Comparison of ENCODE assay signal across 17 cellular contexts in the genomic region with DNA sequence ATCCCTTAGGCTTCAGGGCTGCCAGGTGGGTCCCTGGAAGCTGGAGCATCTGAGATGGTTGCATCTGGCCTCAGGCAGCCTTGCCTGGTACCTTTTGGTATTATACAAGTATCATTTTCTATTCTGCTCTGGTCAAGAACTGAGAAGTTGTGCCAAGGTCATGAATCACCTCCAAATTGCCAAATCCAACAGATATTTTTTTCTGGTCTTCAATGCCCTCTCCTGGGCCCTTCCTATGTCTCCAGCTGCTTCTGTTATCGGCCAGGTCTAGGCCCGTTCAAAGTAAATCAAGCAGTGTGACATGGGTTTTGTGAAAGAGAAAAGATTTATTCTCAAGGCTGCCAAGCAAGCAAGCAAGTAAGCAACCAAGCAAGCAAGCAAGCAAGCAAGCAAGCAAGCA.
"Had no signal": no experiment of that assay in that cellular context is flagged by ENCODE, and none has a peak within 500 bp of the region (broad histone marks: within the 10 kb centered on the region; RNA-seq: fewer than 3 reads in every experiment).

No MANE protein-coding gene starts in this region.

- H3K9me3 ChIP-seq: gastrocnemius medialis, lower lobe of right lung, mucosa of descending colon, thyroid gland, vagina had no signal

- H2AFZ ChIP-seq: parathyroid adenoma had no signal

- H3K9ac ChIP-seq: parathyroid adenoma had no signal

- H3K27ac ChIP-seq: coronary artery, gastrocnemius medialis, lower lobe of right lung, parathyroid adenoma, stomach, thyroid gland, vagina had no signal

- H3K4me3 ChIP-seq: coronary artery, gastrocnemius medialis, lower lobe of right lung, mucosa of descending colon, stomach, thyroid gland, vagina had no signal

- H3K4me1 ChIP-seq: gastrocnemius medialis, lower lobe of right lung, parathyroid adenoma, thyroid gland, vagina had no signal

- H3K27me3 ChIP-seq: gastrocnemius medialis, stomach, thyroid gland, vagina had no signal

- H3K36me3 ChIP-seq: gastrocnemius medialis, lower lobe of right lung, stomach, thyroid gland, vagina had no signal

- DNase-seq: dermis blood vessel endothelial cell; effector memory CD4-positive, alpha-beta T cell; gastrocnemius medialis; head of caudate nucleus; left ventricle myocardium superior; lower lobe of right lung; mucosa of descending colon; naive B cell; stimulated activated CD4-positive, alpha-beta T cell treated with anti-CD3 and anti-CD28 coated beads, Interleukin-2, amount 100 ng/mL, for 24 hours; stimulated activated CD4-positive, alpha-beta T cell treated with anti-CD3 and anti-CD28 coated beads, Interleukin-4, amount 100 ng/mL, for 24 hours; stimulated activated naive CD4-positive, alpha-beta T cell treated with Interleukin-2 at 50 U/mL for 16 hours; stomach; thyroid gland; trophoblast cell had no signal
